Comparison of ENCODE assay signal across 15 cellular contexts in genomic region chr1:178733972-178734371, GRCh38. TPM values are rescaled to one million over a fixed set of nuclear protein-coding genes. Genes with fewer than 3 reads are reported as not detected.
DNase-seq lines count a peak whose midpoint lies in the region; ATAC-seq, FAIRE-seq and TF ChIP-seq lines count a peak whose summit lies in the region.
"Had no signal": no experiment of that assay in that cellular context is flagged by ENCODE, and none has a peak within 500 bp of the region (broad histone marks: within the 10 kb centered on the region; RNA-seq: fewer than 3 reads in every experiment).

No MANE protein-coding gene starts in this region.

- no peak overlapping the region for H3K4ac ChIP-seq in H1 (replicated peaks; ENCODE audit: insufficient read length, low read depth, low read length)

- H3K27ac ChIP-seq in H1 (ENCODE audit: low read depth, low read length), result no peak overlapping the region
- H3K27ac ChIP-seq: gastroesophageal sphincter, skin epidermis, suprapubic skin had no signal

- H3K4me3 ChIP-seq in H1 (ENCODE audit: extremely low read depth in 1 of 4, insufficient read depth in 2 of 4, low read depth in 3 of 4, low read length in 4 of 4), result no peak overlapping the region
- H3K4me3 ChIP-seq: gastroesophageal sphincter, GM12878, skin epidermis, suprapubic skin had no signal

- DNase-seq in ELR (ENCODE audit: low read depth), result peak; percentile 29
- DNase-seq in H1 (ENCODE audit: low read depth in 1 of 2, low spot score in 2 of 2), result no peak
- DNase-seq in progenitor cell of endocrine pancreas (ENCODE audit: low spot score, unreplicated experiment), result no peak
- DNase-seq in activated CD4-positive, alpha-beta T cell treated with anti-CD3 and anti-CD28 coated beads, Interleukin-2, amount 50 U/mL, for 1 hour, result no peak
- no peak for DNase-seq in GM12891 (ENCODE audit: insufficient read length, low spot score)
- DNase-seq: activated CD4-positive, alpha-beta T cell treated with anti-CD3 and anti-CD28 coated beads for 48 hours; activated T-cell treated with anti-CD3 and anti-CD28 coated beads, Interleukin-2, amount 50 U/mL, for 72 hours; dermis blood vessel endothelial cell; kidney had no signal

- H2AFZ ChIP-seq in H1 (ENCODE audit: low read length), result no peak overlapping the region

- H3K23ac ChIP-seq in H1 (ENCODE audit: insufficient read length), result no peak overlapping the region

- no peak overlapping the region for H3K56ac ChIP-seq in H1 (replicated peaks; ENCODE audit: insufficient read length, low read depth, low read length)

- no peak overlapping the region for H2BK12ac ChIP-seq in H1 (ENCODE audit: low read depth, low read length)

- no peak overlapping the region for H2BK5ac ChIP-seq in H1 (ENCODE audit: low read depth, low read length)

- 86% methylated on average over 5 of the region's 5 CpGs; no CpG with 5 or more reads in 1 of the 2 experiments for WGBS in H1 (ENCODE audit: extremely low coverage in 1 of 2, insufficient coverage in 1 of 2, insufficient read length in 1 of 2, insufficient replicate concordance in 2 of 2, low coverage in 1 of 2, low lambda C conversion rate in 2 of 2, missing lambda C conversion rate in 1 of 2), 2 experiments

- no peak overlapping the region for H2BK20ac ChIP-seq in H1 (ENCODE audit: low read length)

- no peak for ATAC-seq in HG03039 (IDR thresholded peaks at IDR 0.05; ENCODE audit: unreplicated experiment)
- ATAC-seq: activated T-cell treated with anti-CD3 and anti-CD28 coated beads, Interleukin-2, amount 50 U/mL, for 72 hours; gastroesophageal sphincter; GM12878 had no signal

- no peak for TF ChIP-seq EP300 in H1 (IDR thresholded peaks at IDR 0.05; ENCODE audit: borderline replicate concordance in 1 of 2, low read depth in 2 of 2, low read length in 2 of 2)

- H3K9ac ChIP-seq in H1 (replicated peaks in 1 of 4; ENCODE audit: extremely low read depth in 1 of 4, low read depth in 3 of 4, low read length in 3 of 4), result no peak overlapping the region

- H3K4me2 ChIP-seq in H1 (ENCODE audit: insufficient read depth in 1 of 2, low read depth in 2 of 2, low read length in 2 of 2), result no peak overlapping the region

- H3K79me2 ChIP-seq in H1 (ENCODE audit: control insufficient read depth in 1 of 2, insufficient read depth in 2 of 2, low read length in 2 of 2), result peaks cover 6 to 63% of the 10 kb centered on the region in 2 experiments

- no peak overlapping the region for H2AK5ac ChIP-seq in H1 (ENCODE audit: low read depth, low read length)

- no peaks in the 10 kb centered on the region for H3K27me3 Mint-ChIP-seq in progenitor cell of endocrine pancreas

- H3K27ac Mint-ChIP-seq in progenitor cell of endocrine pancreas, result no peak overlapping the region
- H3K27ac Mint-ChIP-seq: activated T-cell treated with anti-CD3 and anti-CD28 coated beads, Interleukin-2, amount 50 U/mL, for 72 hours had no signal

- TF ChIP-seq POLR2A in H1 (IDR thresholded peaks at IDR 0.05; ENCODE audit: control extremely low read depth in 1 of 2, low read depth in 2 of 2, low read length in 2 of 2) (no peak), GM12891 (IDR thresholded peaks at IDR 0.05; ENCODE audit: low read depth, low read length) (no peak)

- CTCF ChIA-PET in H1 (lab: Charles Lee; ENCODE audit: partially characterized antibody), result interaction anchor here (0.7 to 3.0 kb wide), 17 partner anchors 11 to 271 kb away, joined by 3 to 13 read pairs (median 4); no protein-coding TSS in a partner anchor

- POLR2A ChIA-PET in H1 (lab: Charles Lee; ENCODE audit: partially characterized antibody), result no interaction called here

- peaks cover 13% of the 10 kb centered on the region for H3K9me3 Mint-ChIP-seq in progenitor cell of endocrine pancreas (ENCODE audit: low read depth)

- no peaks in the 10 kb centered on the region for H3K23me2 ChIP-seq in H1 (ENCODE audit: low read depth, low read length)

- peaks cover 39% of the 10 kb centered on the region for H3K36me3 Mint-ChIP-seq in progenitor cell of endocrine pancreas (ENCODE audit: insufficient read depth)

- H3K27me3 ChIP-seq in H1 (replicated peaks in 1 of 4; ENCODE audit: control insufficient read depth in 3 of 4, extremely low read depth in 1 of 4, insufficient read depth in 3 of 4, low read length in 3 of 4), result no peaks in the 10 kb centered on the region
- H3K27me3 ChIP-seq: gastroesophageal sphincter, suprapubic skin had no signal

- peaks cover 0 to 6% (median 0%) of the 10 kb centered on the region in 4 experiments; a peak in 2 of 8 replicates for H3K36me3 ChIP-seq in H1 (ENCODE audit: control insufficient read depth in 2 of 4, insufficient read depth in 4 of 4, low read length in 3 of 4)
- H3K36me3 ChIP-seq: suprapubic skin had no signal

- no peak overlapping the region for H4K5ac ChIP-seq in H1 (ENCODE audit: insufficient read length, low read depth, low read length)

- H3K4me3 Mint-ChIP-seq in progenitor cell of endocrine pancreas (ENCODE audit: low read depth), result no peak overlapping the region
- H3K4me3 Mint-ChIP-seq: activated T-cell treated with anti-CD3 and anti-CD28 coated beads, Interleukin-2, amount 50 U/mL, for 72 hours had no signal

- TF ChIP-seq CTCF in LNCAP (IDR thresholded peaks at IDR 0.05), result peak; percentile 18; the same call in 1 of the 2 replicates
- peak in 1 of 3 experiments; percentile 51; a peak in 1 of 4 replicates for TF ChIP-seq CTCF in H1 (IDR thresholded peaks at IDR 0.05; ENCODE audit: control extremely low read depth in 1 of 3, insufficient read depth in 1 of 3, low read depth in 1 of 3, low read length in 3 of 3)
- TF ChIP-seq CTCF in progenitor cell of endocrine pancreas (IDR thresholded peaks at IDR 0.05; ENCODE audit: unreplicated experiment), result peak; percentile 37

- H3K18ac ChIP-seq in H1 (ENCODE audit: extremely low read depth, low read length), result no peak overlapping the region

- no peak overlapping the region for H2BK15ac ChIP-seq in H1 (ENCODE audit: low read length)

- no peak overlapping the region for H4K91ac ChIP-seq in H1 (replicated peaks; ENCODE audit: insufficient read length, low read length)

- H3K9me3 ChIP-seq in H1 (ENCODE audit: insufficient read depth in 2 of 2, low read depth in 1 of 2, low read length in 1 of 2), result no peaks in the 10 kb centered on the region
- H3K9me3 ChIP-seq: gastroesophageal sphincter had no signal

- no peaks in the 10 kb centered on the region for H3K4me1 ChIP-seq in H1 (replicated peaks in 1 of 4; ENCODE audit: control insufficient read depth in 3 of 4, insufficient read depth in 4 of 4, low read length in 3 of 4)
- H3K4me1 ChIP-seq: gastroesophageal sphincter, suprapubic skin had no signal

- TF ChIP-seq RAD21 in H1 (IDR thresholded peaks at IDR 0.05 in 1 of 2, conservative IDR thresholded peaks at IDR 0.05 in 1 of 2; ENCODE audit: low read depth in 2 of 2, low read length in 2 of 2), result no peak

- H2BK120ac ChIP-seq in H1 (replicated peaks; ENCODE audit: low read depth, low read length), result no peak overlapping the region

- H3K79me1 ChIP-seq in H1 (ENCODE audit: low read depth, low read length), result no peaks in the 10 kb centered on the region; the same call in 1 of the 2 replicates

- H3K4me1 Mint-ChIP-seq in progenitor cell of endocrine pancreas (ENCODE audit: low read depth), result no peaks in the 10 kb centered on the region

- H4K20me1 ChIP-seq in H1 (replicated peaks in 1 of 2; ENCODE audit: control insufficient read depth in 1 of 2, insufficient read depth in 2 of 2, low read length in 2 of 2), result no peaks in the 10 kb centered on the region

- FAIRE-seq in H1 (lab: Jason Lieb, UNC) (peak; percentile 24), GM12891 (lab: Jason Lieb, UNC) (no peak)
- FAIRE-seq: GM12878, kidney had no signal

- no peak overlapping the region for H4K8ac ChIP-seq in H1 (ENCODE audit: extremely low read depth, insufficient read depth, low read length)

- no peak overlapping the region for H3K14ac ChIP-seq in H1 (ENCODE audit: insufficient read length)

TF ChIP-seq in H1, 55 proteins besides CTCF, POLR2A, EP300 and RAD21:
- no peak for TF ChIP-seq CBX5 (IDR thresholded peaks at IDR 0.05; ENCODE audit: low read depth, low read length)

TF ChIP-seq in GM12891, 5 proteins besides CTCF, POLR2A, EP300 and RAD21:
- TF ChIP-seq TAF1 (IDR thresholded peaks at IDR 0.05; ENCODE audit: low read depth, low read length), result no peak
- TF ChIP-seq SPI1 (IDR thresholded peaks at IDR 0.05; ENCODE audit: low read depth, low read length), result no peak
- no peak for TF ChIP-seq PAX5 (IDR thresholded peaks at IDR 0.05; ENCODE audit: insufficient read depth, low read length, severe bottlenecking)
- TF ChIP-seq POLR2AphosphoS5 (IDR thresholded peaks at IDR 0.05; ENCODE audit: low read depth, low read length), result no peak
- TF ChIP-seq POU2F2 (IDR thresholded peaks at IDR 0.05; ENCODE audit: low read depth, low read length), result no peak

RNA-seq across cellular contexts. Expression of gene RALGPS2, which starts 8.9 kb away (rescaled TPM):
- total RNA-seq in H1 (2021; fragmentation: NEBNext Ultra II Directional; extraction: Animal tissue kit (Norgen Biotek cat#: 25700)), result 37.7 and 38.0 TPM in 2 replicates
- polyA plus RNA-seq in H1 (2011; rRNA removed), result 3.4 and 6.7 TPM in 2 replicates
- 7.3 TPM for polyA plus RNA-seq in H1 (2011; cell fraction: cytosol; rRNA removed)
- polyA plus RNA-seq in H1 (2011; cell fraction: nucleus; rRNA removed), result 7.8 TPM
- 13.7 to 19.4 TPM (median 16.8 TPM) in 4 replicates for polyA plus RNA-seq in H1 (2012, experiment 1 of 2)
- 1.1 TPM for polyA plus RNA-seq in H1 (2012, experiment 2 of 2)
- polyA plus RNA-seq in H1 (2013, experiment 1 of 2), result 16.3 TPM
- 13.8 TPM for polyA plus RNA-seq in H1 (2013, experiment 2 of 2)
- polyA minus RNA-seq in H1 (2011; rRNA and poly(A)+ RNA removed), result 50.4 and 81.0 TPM in 2 replicates
- polyA minus RNA-seq in H1 (2011; cell fraction: cytosol; rRNA and poly(A)+ RNA removed), result 32.4 TPM
- 55.9 TPM for polyA minus RNA-seq in H1 (2011; cell fraction: nucleus; rRNA and poly(A)+ RNA removed)
- 58.9 and 64.4 TPM in 2 replicates for total RNA-seq in progenitor cell of endocrine pancreas
- 1.0 TPM for polyA plus RNA-seq in GM12891 (2012; ENCODE audit: low read depth, missing spikeins)
